ENCODE assay signal across 1 cellular context in genomic region chr19:41330946-41331678, GRCh38.
TF ChIP-seq lines count a peak whose summit lies in the region.

No MANE protein-coding gene starts in this region.

TF ChIP-seq in K562, 482 proteins besides CTCF, POLR2A, EP300 and RAD21:
- TF ChIP-seq EHMT2 (IDR thresholded peaks at IDR 0.05), result no peak
- TF ChIP-seq MYNN (IDR thresholded peaks at IDR 0.05), result no peak
- no peak for TF ChIP-seq MYNN (CRISPR knock-in tag; IDR thresholded peaks at IDR 0.05)
- peak; percentile 53; the same call in 1 of the 2 replicates for TF ChIP-seq POLR2G (IDR thresholded peaks at IDR 0.05; ENCODE audit: low read depth, low read length)
- no peak for TF ChIP-seq JUN (IDR thresholded peaks at IDR 0.05; ENCODE audit: borderline replicate concordance, low read depth, low read length)
- TF ChIP-seq JUN (CRISPR knock-in tag; IDR thresholded peaks at IDR 0.05; ENCODE audit: borderline replicate concordance), result no peak
- no peak for TF ChIP-seq DNMT1 (IDR thresholded peaks at IDR 0.05)
- no peak for TF ChIP-seq NFATC3 (IDR thresholded peaks at IDR 0.05)
- no peak for TF ChIP-seq RREB1 (CRISPR knock-in tag; IDR thresholded peaks at IDR 0.05)
- no peak for TF ChIP-seq ZNF324 (CRISPR knock-in tag; IDR thresholded peaks at IDR 0.05)
- TF ChIP-seq NEUROD1 (IDR thresholded peaks at IDR 0.05; ENCODE audit: borderline replicate concordance, low read depth, low read length, partially characterized antibody), result no peak
- TF ChIP-seq KLF6 (CRISPR knock-in tag; IDR thresholded peaks at IDR 0.05; ENCODE audit: borderline replicate concordance), result no peak
- no peak for TF ChIP-seq FOSL1 (tag; conservative IDR thresholded peaks at IDR 0.05)
- TF ChIP-seq RBBP5 (IDR thresholded peaks at IDR 0.05; ENCODE audit: borderline replicate concordance, insufficient read depth, low read length, poor library complexity, severe bottlenecking), result no peak
- no peak for TF ChIP-seq SAP30 (IDR thresholded peaks at IDR 0.05; ENCODE audit: borderline replicate concordance, insufficient read depth, low read depth, low read length, poor library complexity, severe bottlenecking)
- no peak for TF ChIP-seq RBM22 (IDR thresholded peaks at IDR 0.05; ENCODE audit: low read depth, low read length, poor library complexity, severe bottlenecking)
- TF ChIP-seq, protein P1, sequence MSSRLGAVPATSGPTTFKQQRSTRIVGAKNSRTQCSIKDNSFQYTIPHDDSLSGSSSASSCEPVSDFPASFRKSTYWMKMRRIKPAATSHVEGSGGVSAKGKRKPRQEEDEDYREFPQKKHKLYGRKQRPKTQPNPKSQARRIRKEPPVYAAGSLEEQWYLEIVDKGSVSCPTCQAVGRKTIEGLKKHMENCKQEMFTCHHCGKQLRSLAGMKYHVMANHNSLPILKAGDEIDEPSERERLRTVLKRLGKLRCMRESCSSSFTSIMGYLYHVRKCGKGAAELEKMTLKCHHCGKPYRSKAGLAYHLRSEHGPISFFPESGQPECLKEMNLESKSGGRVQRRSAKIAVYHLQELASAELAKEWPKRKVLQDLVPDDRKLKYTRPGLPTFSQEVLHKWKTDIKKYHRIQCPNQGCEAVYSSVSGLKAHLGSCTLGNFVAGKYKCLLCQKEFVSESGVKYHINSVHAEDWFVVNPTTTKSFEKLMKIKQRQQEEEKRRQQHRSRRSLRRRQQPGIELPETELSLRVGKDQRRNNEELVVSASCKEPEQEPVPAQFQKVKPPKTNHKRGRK (tag; IDR thresholded peaks at IDR 0.05), result no peak
- no peak for TF ChIP-seq RBM39 (optimal IDR thresholded peaks at IDR 0.05; ENCODE audit: low read depth, low read length)
- TF ChIP-seq RBFOX2 (IDR thresholded peaks at IDR 0.05; ENCODE audit: low read depth, low read length), result peak; percentile 46
- TF ChIP-seq, protein P2, sequence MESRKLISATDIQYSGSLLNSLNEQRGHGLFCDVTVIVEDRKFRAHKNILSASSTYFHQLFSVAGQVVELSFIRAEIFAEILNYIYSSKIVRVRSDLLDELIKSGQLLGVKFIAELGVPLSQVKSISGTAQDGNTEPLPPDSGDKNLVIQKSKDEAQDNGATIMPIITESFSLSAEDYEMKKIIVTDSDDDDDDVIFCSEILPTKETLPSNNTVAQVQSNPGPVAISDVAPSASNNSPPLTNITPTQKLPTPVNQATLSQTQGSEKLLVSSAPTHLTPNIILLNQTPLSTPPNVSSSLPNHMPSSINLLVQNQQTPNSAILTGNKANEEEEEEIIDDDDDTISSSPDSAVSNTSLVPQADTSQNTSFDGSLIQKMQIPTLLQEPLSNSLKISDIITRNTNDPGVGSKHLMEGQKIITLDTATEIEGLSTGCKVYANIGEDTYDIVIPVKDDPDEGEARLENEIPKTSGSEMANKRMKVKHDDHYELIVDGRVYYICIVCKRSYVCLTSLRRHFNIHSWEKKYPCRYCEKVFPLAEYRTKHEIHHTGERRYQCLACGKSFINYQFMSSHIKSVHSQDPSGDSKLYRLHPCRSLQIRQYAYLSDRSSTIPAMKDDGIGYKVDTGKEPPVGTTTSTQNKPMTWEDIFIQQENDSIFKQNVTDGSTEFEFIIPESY (CRISPR knock-in tag; IDR thresholded peaks at IDR 0.05), result peak; percentile 94
- TF ChIP-seq HDAC1 (IDR thresholded peaks at IDR 0.05), result no peak
- peak; percentile 33; the same call in 1 of the 2 replicates for TF ChIP-seq ATF3 (IDR thresholded peaks at IDR 0.05)
- TF ChIP-seq ATF3 (CRISPR knock-in tag; conservative IDR thresholded peaks at IDR 0.05), result no peak
- no peak for TF ChIP-seq CBX2 (IDR thresholded peaks at IDR 0.05; ENCODE audit: insufficient read depth, low read length, poor library complexity, severe bottlenecking)
- no peak for TF ChIP-seq RBM25 (IDR thresholded peaks at IDR 0.05; ENCODE audit: low read depth, low read length, severe bottlenecking)
- no peak for TF ChIP-seq KDM5B (IDR thresholded peaks at IDR 0.05; ENCODE audit: insufficient replicate concordance, low read depth, low read length)
- TF ChIP-seq HDGF (IDR thresholded peaks at IDR 0.05), result no peak
- no peak for TF ChIP-seq ZZZ3 (IDR thresholded peaks at IDR 0.05)
- TF ChIP-seq STAT5B (CRISPR knock-in tag; IDR thresholded peaks at IDR 0.05), result no peak
TF ChIP-seq in K562: peak in this region for 4.
